Comparison of ENCODE assay signal across 1 cellular context in the genomic region with DNA sequence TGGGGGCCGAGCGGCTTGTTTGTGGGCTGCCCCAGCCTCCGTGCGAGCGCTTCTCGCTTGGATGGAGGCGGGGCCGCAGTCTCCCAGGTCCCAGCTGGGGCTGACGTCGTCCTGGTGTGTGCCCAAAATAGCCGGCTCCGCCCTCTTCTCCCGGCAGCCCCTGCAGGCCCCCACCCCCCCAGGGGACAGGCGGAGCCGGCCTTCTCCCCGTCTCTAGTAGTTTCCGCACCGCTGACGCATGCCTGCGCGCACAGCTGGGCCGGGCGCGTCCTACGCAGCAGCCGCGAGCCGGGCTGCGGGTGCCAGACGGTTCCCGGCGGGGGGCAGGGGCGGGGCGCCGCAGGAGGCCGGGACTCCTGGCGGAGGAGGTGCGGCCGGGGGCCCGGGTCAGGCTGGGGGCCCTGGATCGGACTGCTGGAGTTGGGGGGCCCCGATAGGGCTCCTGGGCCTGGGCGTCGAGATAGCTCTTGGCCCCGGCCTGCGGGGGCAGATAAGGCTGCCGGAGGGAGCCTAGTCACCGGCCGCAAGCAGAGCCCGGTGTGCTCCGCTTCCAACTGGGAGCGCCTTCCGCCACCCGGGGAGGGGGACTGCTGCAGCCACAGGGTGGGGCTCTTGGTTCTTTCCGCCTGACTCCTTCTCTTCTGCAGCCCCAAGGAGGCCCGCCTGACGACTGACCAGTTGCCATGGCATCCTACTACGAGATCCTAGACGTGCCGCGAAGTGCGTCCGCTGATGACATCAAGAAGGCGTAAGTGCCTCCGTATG.
TF ChIP-seq lines count a peak whose summit lies in the region.

A gene (plus strand): TSS at position 216 of the 765 bp plus-strand sequence. CDS start 468 bp downstream, at position 684.

TF ChIP-seq in HepG2, 621 proteins besides CTCF, POLR2A, EP300 and RAD21 (continued from another document and continues in another):
- TF ChIP-seq, protein P1, sequence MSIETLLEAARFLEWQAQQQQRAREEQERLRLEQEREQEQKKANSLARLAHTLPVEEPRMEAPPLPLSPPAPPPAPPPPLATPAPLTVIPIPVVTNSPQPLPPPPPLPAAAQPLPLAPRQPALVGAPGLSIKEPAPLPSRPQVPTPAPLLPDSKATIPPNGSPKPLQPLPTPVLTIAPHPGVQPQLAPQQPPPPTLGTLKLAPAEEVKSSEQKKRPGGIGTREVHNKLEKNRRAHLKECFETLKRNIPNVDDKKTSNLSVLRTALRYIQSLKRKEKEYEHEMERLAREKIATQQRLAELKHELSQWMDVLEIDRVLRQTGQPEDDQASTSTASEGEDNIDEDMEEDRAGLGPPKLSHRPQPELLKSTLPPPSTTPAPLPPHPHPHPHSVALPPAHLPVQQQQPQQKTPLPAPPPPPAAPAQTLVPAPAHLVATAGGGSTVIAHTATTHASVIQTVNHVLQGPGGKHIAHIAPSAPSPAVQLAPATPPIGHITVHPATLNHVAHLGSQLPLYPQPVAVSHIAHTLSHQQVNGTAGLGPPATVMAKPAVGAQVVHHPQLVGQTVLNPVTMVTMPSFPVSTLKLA (IDR thresholded peaks at IDR 0.05), result 0 out of 2 replicates have a peak, but pooled peaks have one; percentile 19
- no peak for TF ChIP-seq ZNF326 (CRISPR knock-in tag; IDR thresholded peaks at IDR 0.05; ENCODE audit: borderline replicate concordance)
- TF ChIP-seq KDM5B (CRISPR knock-in tag; IDR thresholded peaks at IDR 0.05; ENCODE audit: borderline replicate concordance), result peak; percentile 78; the same call in 1 of the 2 replicates
- TF ChIP-seq ZNF773 (CRISPR knock-in tag; IDR thresholded peaks at IDR 0.05; ENCODE audit: borderline replicate concordance), result peak; percentile 46; the same call in 1 of the 2 replicates
- no peak; the same call in 1 of the 2 replicates for TF ChIP-seq TARDBP (CRISPR knock-in tag; IDR thresholded peaks at IDR 0.05)
- TF ChIP-seq ZSCAN20 (CRISPR knock-in tag; IDR thresholded peaks at IDR 0.05; ENCODE audit: borderline replicate concordance), result peak; percentile 69; the same call in 1 of the 2 replicates
- TF ChIP-seq DPF2 (CRISPR knock-in tag; IDR thresholded peaks at IDR 0.05; ENCODE audit: borderline replicate concordance, low read depth), result no peak
- peak; percentile 97; the same call in 1 of the 2 replicates for TF ChIP-seq ZNF558 (CRISPR knock-in tag; IDR thresholded peaks at IDR 0.05; ENCODE audit: borderline replicate concordance)
- peak; percentile 68 for TF ChIP-seq TEAD3 (CRISPR knock-in tag; optimal IDR thresholded peaks at IDR 0.05; ENCODE audit: borderline replicate concordance)
- no peak for TF ChIP-seq GZF1 (CRISPR knock-in tag; IDR thresholded peaks at IDR 0.05)
- TF ChIP-seq, protein P2, sequence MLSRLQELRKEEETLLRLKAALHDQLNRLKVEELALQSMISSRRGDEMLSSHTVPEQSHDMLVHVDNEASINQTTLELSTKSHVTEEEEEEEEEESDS (CRISPR knock-in tag; IDR thresholded peaks at IDR 0.05; ENCODE audit: borderline replicate concordance), result no peak
- TF ChIP-seq FOSL2 (CRISPR knock-in tag; IDR thresholded peaks at IDR 0.05), result peak; percentile 70; the same call in 1 of the 2 replicates
- TF ChIP-seq, protein P3, sequence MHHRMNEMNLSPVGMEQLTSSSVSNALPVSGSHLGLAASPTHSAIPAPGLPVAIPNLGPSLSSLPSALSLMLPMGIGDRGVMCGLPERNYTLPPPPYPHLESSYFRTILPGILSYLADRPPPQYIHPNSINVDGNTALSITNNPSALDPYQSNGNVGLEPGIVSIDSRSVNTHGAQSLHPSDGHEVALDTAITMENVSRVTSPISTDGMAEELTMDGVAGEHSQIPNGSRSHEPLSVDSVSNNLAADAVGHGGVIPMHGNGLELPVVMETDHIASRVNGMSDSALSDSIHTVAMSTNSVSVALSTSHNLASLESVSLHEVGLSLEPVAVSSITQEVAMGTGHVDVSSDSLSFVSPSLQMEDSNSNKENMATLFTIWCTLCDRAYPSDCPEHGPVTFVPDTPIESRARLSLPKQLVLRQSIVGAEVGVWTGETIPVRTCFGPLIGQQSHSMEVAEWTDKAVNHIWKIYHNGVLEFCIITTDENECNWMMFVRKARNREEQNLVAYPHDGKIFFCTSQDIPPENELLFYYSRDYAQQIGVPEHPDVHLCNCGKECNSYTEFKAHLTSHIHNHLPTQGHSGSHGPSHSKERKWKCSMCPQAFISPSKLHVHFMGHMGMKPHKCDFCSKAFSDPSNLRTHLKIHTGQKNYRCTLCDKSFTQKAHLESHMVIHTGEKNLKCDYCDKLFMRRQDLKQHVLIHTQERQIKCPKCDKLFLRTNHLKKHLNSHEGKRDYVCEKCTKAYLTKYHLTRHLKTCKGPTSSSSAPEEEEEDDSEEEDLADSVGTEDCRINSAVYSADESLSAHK (CRISPR knock-in tag; IDR thresholded peaks at IDR 0.05; ENCODE audit: borderline replicate concordance), result peak; percentile 48; the same call in 1 of the 2 replicates
- TF ChIP-seq, protein P4, sequence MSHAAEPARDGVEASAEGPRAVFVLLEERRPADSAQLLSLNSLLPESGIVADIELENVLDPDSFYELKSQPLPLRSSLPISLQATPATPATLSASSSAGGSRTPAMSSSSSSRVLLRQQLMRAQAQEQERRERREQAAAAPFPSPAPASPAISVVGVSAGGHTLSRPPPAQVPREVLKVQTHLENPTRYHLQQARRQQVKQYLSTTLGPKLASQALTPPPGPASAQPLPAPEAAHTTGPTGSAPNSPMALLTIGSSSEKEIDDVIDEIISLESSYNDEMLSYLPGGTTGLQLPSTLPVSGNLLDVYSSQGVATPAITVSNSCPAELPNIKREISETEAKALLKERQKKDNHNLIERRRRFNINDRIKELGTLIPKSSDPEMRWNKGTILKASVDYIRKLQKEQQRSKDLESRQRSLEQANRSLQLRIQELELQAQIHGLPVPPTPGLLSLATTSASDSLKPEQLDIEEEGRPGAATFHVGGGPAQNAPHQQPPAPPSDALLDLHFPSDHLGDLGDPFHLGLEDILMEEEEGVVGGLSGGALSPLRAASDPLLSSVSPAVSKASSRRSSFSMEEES (CRISPR knock-in tag; IDR thresholded peaks at IDR 0.05), result peak; percentile 51; the same call in 1 of the 2 replicates
- no peak; the same call in 1 of the 2 replicates for TF ChIP-seq ZNF790 (CRISPR knock-in tag; IDR thresholded peaks at IDR 0.05; ENCODE audit: borderline replicate concordance)
- peak; percentile 70; the same call in 1 of the 2 replicates for TF ChIP-seq ZNF33B (CRISPR knock-in tag; IDR thresholded peaks at IDR 0.05)
- TF ChIP-seq TSC22D2 (CRISPR knock-in tag; IDR thresholded peaks at IDR 0.05; ENCODE audit: borderline replicate concordance), result peak; percentile 87; the same call in 1 of the 2 replicates
- TF ChIP-seq, protein P5, sequence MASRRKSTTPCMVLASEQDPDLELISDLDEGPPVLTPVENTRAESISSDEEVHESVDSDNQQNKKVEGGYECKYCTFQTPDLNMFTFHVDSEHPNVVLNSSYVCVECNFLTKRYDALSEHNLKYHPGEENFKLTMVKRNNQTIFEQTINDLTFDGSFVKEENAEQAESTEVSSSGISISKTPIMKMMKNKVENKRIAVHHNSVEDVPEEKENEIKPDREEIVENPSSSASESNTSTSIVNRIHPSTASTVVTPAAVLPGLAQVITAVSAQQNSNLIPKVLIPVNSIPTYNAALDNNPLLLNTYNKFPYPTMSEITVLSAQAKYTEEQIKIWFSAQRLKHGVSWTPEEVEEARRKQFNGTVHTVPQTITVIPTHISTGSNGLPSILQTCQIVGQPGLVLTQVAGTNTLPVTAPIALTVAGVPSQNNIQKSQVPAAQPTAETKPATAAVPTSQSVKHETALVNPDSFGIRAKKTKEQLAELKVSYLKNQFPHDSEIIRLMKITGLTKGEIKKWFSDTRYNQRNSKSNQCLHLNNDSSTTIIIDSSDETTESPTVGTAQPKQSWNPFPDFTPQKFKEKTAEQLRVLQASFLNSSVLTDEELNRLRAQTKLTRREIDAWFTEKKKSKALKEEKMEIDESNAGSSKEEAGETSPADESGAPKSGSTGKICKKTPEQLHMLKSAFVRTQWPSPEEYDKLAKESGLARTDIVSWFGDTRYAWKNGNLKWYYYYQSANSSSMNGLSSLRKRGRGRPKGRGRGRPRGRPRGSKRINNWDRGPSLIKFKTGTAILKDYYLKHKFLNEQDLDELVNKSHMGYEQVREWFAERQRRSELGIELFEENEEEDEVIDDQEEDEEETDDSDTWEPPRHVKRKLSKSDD (CRISPR knock-in tag; IDR thresholded peaks at IDR 0.05; ENCODE audit: low read depth), result peak; percentile 76
- TF ChIP-seq, protein P6, sequence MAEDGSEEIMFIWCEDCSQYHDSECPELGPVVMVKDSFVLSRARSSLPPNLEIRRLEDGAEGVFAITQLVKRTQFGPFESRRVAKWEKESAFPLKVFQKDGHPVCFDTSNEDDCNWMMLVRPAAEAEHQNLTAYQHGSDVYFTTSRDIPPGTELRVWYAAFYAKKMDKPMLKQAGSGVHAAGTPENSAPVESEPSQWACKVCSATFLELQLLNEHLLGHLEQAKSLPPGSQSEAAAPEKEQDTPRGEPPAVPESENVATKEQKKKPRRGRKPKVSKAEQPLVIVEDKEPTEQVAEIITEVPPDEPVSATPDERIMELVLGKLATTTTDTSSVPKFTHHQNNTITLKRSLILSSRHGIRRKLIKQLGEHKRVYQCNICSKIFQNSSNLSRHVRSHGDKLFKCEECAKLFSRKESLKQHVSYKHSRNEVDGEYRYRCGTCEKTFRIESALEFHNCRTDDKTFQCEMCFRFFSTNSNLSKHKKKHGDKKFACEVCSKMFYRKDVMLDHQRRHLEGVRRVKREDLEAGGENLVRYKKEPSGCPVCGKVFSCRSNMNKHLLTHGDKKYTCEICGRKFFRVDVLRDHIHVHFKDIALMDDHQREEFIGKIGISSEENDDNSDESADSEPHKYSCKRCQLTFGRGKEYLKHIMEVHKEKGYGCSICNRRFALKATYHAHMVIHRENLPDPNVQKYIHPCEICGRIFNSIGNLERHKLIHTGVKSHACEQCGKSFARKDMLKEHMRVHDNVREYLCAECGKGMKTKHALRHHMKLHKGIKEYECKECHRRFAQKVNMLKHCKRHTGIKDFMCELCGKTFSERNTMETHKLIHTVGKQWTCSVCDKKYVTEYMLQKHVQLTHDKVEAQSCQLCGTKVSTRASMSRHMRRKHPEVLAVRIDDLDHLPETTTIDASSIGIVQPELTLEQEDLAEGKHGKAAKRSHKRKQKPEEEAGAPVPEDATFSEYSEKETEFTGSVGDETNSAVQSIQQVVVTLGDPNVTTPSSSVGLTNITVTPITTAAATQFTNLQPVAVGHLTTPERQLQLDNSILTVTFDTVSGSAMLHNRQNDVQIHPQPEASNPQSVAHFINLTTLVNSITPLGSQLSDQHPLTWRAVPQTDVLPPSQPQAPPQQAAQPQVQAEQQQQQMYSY (CRISPR knock-in tag; IDR thresholded peaks at IDR 0.05), result no peak
- TF ChIP-seq, protein P7, sequence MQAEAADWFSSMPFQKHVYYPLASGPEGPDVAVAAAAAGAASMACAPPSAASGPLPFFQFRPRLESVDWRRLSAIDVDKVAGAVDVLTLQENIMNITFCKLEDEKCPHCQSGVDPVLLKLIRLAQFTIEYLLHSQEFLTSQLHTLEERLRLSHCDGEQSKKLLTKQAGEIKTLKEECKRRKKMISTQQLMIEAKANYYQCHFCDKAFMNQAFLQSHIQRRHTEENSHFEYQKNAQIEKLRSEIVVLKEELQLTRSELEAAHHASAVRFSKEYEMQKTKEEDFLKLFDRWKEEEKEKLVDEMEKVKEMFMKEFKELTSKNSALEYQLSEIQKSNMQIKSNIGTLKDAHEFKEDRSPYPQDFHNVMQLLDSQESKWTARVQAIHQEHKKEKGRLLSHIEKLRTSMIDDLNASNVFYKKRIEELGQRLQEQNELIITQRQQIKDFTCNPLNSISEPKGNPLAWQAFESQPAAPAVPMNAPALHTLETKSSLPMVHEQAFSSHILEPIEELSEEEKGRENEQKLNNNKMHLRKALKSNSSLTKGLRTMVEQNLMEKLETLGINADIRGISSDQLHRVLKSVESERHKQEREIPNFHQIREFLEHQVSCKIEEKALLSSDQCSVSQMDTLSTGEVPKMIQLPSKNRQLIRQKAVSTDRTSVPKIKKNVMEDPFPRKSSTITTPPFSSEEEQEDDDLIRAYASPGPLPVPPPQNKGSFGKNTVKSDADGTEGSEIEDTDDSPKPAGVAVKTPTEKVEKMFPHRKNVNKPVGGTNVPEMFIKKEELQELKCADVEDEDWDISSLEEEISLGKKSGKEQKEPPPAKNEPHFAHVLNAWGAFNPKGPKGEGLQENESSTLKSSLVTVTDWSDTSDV (CRISPR knock-in tag; IDR thresholded peaks at IDR 0.05), result peak; percentile 32; the same call in 1 of the 2 replicates
- TF ChIP-seq ZBTB7B (CRISPR knock-in tag; IDR thresholded peaks at IDR 0.05), result peak; percentile 59; the same call in 1 of the 2 replicates
- 0 out of 2 replicates have a peak, but pooled peaks have one; percentile 77 for TF ChIP-seq ZNF878 (CRISPR knock-in tag; IDR thresholded peaks at IDR 0.05)
- 0 out of 2 replicates have a peak, but pooled peaks have one; percentile 55 for TF ChIP-seq FOXC1 (CRISPR knock-in tag; IDR thresholded peaks at IDR 0.05; ENCODE audit: borderline replicate concordance)
- no peak for TF ChIP-seq FOXJ3 (CRISPR knock-in tag; IDR thresholded peaks at IDR 0.05; ENCODE audit: borderline replicate concordance)
- TF ChIP-seq RELA (CRISPR knock-in tag; IDR thresholded peaks at IDR 0.05), result peak; percentile 89; the same call in 1 of the 2 replicates
- no peak for TF ChIP-seq RFXANK (CRISPR knock-in tag; IDR thresholded peaks at IDR 0.05)
- TF ChIP-seq SKI (IDR thresholded peaks at IDR 0.05; ENCODE audit: partially characterized antibody), result peak; percentile 54
- no peak for TF ChIP-seq PRPF4 (IDR thresholded peaks at IDR 0.05; ENCODE audit: low read depth, low read length, poor library complexity, severe bottlenecking)
- 0 out of 2 replicates have a peak, but pooled peaks have one; percentile 11 for TF ChIP-seq ZNF7 (CRISPR knock-in tag; IDR thresholded peaks at IDR 0.05)
- TF ChIP-seq, protein P8, sequence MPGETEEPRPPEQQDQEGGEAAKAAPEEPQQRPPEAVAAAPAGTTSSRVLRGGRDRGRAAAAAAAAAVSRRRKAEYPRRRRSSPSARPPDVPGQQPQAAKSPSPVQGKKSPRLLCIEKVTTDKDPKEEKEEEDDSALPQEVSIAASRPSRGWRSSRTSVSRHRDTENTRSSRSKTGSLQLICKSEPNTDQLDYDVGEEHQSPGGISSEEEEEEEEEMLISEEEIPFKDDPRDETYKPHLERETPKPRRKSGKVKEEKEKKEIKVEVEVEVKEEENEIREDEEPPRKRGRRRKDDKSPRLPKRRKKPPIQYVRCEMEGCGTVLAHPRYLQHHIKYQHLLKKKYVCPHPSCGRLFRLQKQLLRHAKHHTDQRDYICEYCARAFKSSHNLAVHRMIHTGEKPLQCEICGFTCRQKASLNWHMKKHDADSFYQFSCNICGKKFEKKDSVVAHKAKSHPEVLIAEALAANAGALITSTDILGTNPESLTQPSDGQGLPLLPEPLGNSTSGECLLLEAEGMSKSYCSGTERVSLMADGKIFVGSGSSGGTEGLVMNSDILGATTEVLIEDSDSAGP (CRISPR knock-in tag; IDR thresholded peaks at IDR 0.05; ENCODE audit: borderline replicate concordance), result peak; percentile 55
- peak; percentile 62; the same call in 1 of the 2 replicates for TF ChIP-seq ZNF292 (CRISPR knock-in tag; IDR thresholded peaks at IDR 0.05; ENCODE audit: borderline replicate concordance, low read depth)
